1 cellular context compared by ENCODE assay signal in the genomic region with DNA sequence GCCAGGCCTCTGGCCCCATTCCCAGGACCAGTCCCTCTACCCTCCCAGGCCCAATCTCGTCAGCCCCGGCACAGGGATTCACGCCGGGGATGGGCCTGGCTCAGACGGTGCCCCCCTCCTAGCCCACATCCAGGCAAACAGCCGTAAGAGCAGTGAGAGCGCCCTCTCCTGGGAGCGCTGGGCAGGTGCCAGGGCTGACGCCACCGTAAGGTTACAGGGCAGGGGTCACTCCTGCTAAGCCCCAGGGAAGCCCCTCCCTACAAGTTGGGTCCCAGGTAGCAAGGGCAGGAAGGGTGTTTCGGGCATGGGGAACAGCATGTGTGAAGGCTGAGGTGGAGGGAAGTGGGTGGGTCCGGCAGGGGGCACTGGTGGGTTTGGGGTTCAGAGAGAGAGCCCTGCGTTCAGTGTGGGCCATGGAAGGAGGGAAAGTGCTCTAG.
TF ChIP-seq lines count a peak whose summit lies in the region.

No MANE protein-coding gene starts in this region.

TF ChIP-seq in HepG2, 621 proteins besides CTCF, POLR2A, EP300 and RAD21 (continued from another document and continues in another):
- TF ChIP-seq ZBTB43 (CRISPR knock-in tag; conservative IDR thresholded peaks at IDR 0.05) (no peak), EHMT2 (IDR thresholded peaks at IDR 0.05; ENCODE audit: borderline replicate concordance, low read depth, low read length) (no peak), ZNF768 (CRISPR knock-in tag; IDR thresholded peaks at IDR 0.05) (no peak), ZNF414 (CRISPR knock-in tag; IDR thresholded peaks at IDR 0.05) (no peak), GATA4 (IDR thresholded peaks at IDR 0.05; ENCODE audit: borderline replicate concordance, low read depth) (no peak), ZC3H4 (CRISPR knock-in tag; IDR thresholded peaks at IDR 0.05; ENCODE audit: borderline replicate concordance) (no peak), BCLAF1 (IDR thresholded peaks at IDR 0.05) (no peak), CCAR2 (optimal IDR thresholded peaks at IDR 0.05; ENCODE audit: low read depth, low read length) (no peak), XRCC5 (optimal IDR thresholded peaks at IDR 0.05; ENCODE audit: low read length) (peak; percentile 63), KAT2B (IDR thresholded peaks at IDR 0.05; ENCODE audit: borderline replicate concordance, low read depth, low read length) (no peak), HNRNPL (IDR thresholded peaks at IDR 0.05; ENCODE audit: low read depth, low read length) (peak; percentile 78; the same call in 1 of the 2 replicates), IRF2 (CRISPR knock-in tag; IDR thresholded peaks at IDR 0.05) (no peak), MZF1 (CRISPR knock-in tag; IDR thresholded peaks at IDR 0.05; ENCODE audit: borderline replicate concordance) (no peak), HES4 (CRISPR knock-in tag; IDR thresholded peaks at IDR 0.05; ENCODE audit: borderline replicate concordance) (no peak), KMT2A (CRISPR knock-in tag; IDR thresholded peaks at IDR 0.05) (no peak), NR2C2 (CRISPR knock-in tag; IDR thresholded peaks at IDR 0.05; ENCODE audit: borderline replicate concordance) (peak; percentile 67), AKAP8 (CRISPR knock-in tag; IDR thresholded peaks at IDR 0.05) (no peak), HOXA3 (CRISPR knock-in tag; IDR thresholded peaks at IDR 0.05) (peak; percentile 31; the same call in 1 of the 2 replicates), MEIS1 (CRISPR knock-in tag; IDR thresholded peaks at IDR 0.05; ENCODE audit: borderline replicate concordance) (no peak), ATRX (CRISPR knock-in tag; IDR thresholded peaks at IDR 0.05; ENCODE audit: borderline replicate concordance) (no peak), RCOR2 (CRISPR knock-in tag; IDR thresholded peaks at IDR 0.05) (no peak), ZBTB34 (CRISPR knock-in tag; IDR thresholded peaks at IDR 0.05) (no peak), ZFX (CRISPR knock-in tag; IDR thresholded peaks at IDR 0.05; ENCODE audit: low read depth) (peak; percentile 38; the same call in 1 of the 2 replicates), SRSF4 (IDR thresholded peaks at IDR 0.05; ENCODE audit: low read depth, low read length, poor library complexity, severe bottlenecking) (no peak), RELA (CRISPR knock-in tag; IDR thresholded peaks at IDR 0.05) (no peak), ZNF687 (CRISPR knock-in tag; IDR thresholded peaks at IDR 0.05) (peak; percentile 37), ZMYM3 (CRISPR knock-in tag; IDR thresholded peaks at IDR 0.05) (peak; percentile 75), MYNN (CRISPR knock-in tag; IDR thresholded peaks at IDR 0.05; ENCODE audit: low read depth) (no peak), TFAP4 (IDR thresholded peaks at IDR 0.05; ENCODE audit: borderline replicate concordance, low read depth) (no peak)
- TF ChIP-seq, protein P1, sequence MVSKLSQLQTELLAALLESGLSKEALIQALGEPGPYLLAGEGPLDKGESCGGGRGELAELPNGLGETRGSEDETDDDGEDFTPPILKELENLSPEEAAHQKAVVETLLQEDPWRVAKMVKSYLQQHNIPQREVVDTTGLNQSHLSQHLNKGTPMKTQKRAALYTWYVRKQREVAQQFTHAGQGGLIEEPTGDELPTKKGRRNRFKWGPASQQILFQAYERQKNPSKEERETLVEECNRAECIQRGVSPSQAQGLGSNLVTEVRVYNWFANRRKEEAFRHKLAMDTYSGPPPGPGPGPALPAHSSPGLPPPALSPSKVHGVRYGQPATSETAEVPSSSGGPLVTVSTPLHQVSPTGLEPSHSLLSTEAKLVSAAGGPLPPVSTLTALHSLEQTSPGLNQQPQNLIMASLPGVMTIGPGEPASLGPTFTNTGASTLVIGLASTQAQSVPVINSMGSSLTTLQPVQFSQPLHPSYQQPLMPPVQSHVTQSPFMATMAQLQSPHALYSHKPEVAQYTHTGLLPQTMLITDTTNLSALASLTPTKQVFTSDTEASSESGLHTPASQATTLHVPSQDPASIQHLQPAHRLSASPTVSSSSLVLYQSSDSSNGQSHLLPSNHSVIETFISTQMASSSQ (IDR thresholded peaks at IDR 0.05; ENCODE audit: low read depth) = no peak
- TF ChIP-seq, protein P1 (CRISPR knock-in tag; IDR thresholded peaks at IDR 0.05; ENCODE audit: borderline replicate concordance) = no peak
- TF ChIP-seq, protein P2, sequence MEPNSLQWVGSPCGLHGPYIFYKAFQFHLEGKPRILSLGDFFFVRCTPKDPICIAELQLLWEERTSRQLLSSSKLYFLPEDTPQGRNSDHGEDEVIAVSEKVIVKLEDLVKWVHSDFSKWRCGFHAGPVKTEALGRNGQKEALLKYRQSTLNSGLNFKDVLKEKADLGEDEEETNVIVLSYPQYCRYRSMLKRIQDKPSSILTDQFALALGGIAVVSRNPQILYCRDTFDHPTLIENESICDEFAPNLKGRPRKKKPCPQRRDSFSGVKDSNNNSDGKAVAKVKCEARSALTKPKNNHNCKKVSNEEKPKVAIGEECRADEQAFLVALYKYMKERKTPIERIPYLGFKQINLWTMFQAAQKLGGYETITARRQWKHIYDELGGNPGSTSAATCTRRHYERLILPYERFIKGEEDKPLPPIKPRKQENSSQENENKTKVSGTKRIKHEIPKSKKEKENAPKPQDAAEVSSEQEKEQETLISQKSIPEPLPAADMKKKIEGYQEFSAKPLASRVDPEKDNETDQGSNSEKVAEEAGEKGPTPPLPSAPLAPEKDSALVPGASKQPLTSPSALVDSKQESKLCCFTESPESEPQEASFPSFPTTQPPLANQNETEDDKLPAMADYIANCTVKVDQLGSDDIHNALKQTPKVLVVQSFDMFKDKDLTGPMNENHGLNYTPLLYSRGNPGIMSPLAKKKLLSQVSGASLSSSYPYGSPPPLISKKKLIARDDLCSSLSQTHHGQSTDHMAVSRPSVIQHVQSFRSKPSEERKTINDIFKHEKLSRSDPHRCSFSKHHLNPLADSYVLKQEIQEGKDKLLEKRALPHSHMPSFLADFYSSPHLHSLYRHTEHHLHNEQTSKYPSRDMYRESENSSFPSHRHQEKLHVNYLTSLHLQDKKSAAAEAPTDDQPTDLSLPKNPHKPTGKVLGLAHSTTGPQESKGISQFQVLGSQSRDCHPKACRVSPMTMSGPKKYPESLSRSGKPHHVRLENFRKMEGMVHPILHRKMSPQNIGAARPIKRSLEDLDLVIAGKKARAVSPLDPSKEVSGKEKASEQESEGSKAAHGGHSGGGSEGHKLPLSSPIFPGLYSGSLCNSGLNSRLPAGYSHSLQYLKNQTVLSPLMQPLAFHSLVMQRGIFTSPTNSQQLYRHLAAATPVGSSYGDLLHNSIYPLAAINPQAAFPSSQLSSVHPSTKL (CRISPR knock-in tag; IDR thresholded peaks at IDR 0.05) = no peak
- TF ChIP-seq, protein P3, sequence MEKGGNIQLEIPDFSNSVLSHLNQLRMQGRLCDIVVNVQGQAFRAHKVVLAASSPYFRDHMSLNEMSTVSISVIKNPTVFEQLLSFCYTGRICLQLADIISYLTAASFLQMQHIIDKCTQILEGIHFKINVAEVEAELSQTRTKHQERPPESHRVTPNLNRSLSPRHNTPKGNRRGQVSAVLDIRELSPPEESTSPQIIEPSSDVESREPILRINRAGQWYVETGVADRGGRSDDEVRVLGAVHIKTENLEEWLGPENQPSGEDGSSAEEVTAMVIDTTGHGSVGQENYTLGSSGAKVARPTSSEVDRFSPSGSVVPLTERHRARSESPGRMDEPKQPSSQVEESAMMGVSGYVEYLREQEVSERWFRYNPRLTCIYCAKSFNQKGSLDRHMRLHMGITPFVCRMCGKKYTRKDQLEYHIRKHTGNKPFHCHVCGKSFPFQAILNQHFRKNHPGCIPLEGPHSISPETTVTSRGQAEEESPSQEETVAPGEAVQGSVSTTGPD (CRISPR knock-in tag; IDR thresholded peaks at IDR 0.05) = no peak
- TF ChIP-seq, protein P4, sequence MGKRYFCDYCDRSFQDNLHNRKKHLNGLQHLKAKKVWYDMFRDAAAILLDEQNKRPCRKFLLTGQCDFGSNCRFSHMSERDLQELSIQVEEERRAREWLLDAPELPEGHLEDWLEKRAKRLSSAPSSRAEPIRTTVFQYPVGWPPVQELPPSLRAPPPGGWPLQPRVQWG (CRISPR knock-in tag; IDR thresholded peaks at IDR 0.05; ENCODE audit: borderline replicate concordance, low read depth) = no peak
